ENCODE assay signal across 8 cellular contexts in genomic region chr6:16205377-16206144, GRCh38. TPM values are rescaled to one million over a fixed set of nuclear protein-coding genes. Genes with fewer than 3 reads are reported as not detected.
A peak's percentile ranks its signal among the peaks of the same experiment; 100 is the strongest.
DNase-seq lines count a peak whose midpoint lies in the region; ATAC-seq, FAIRE-seq and TF ChIP-seq lines count a peak whose summit lies in the region.

No MANE protein-coding gene starts in this region.

- no peak for TF ChIP-seq EP300 in K562 (IDR thresholded peaks at IDR 0.05; ENCODE audit: low read length)

- H3K4me2 ChIP-seq in DND-41 (ENCODE audit: insufficient read depth, low read length): no peak overlapping the region
- no peak overlapping the region for H3K4me2 ChIP-seq in K562 (ENCODE audit: insufficient read depth, low read length)

- H3K9ac ChIP-seq in DND-41 (ENCODE audit: low read depth, low read length) (no peak overlapping the region), K562 (ENCODE audit: insufficient read depth in 1 of 2, low read depth in 2 of 2, low read length in 2 of 2) (peak overlapping the region in 1 of 2 experiments; percentile 15; a peak in 1 of 4 replicates)

- no peaks in the 10 kb centered on the region for H3K9me3 Mint-ChIP-seq in effector memory CD8-positive, alpha-beta T cell

- H3K4me3 Mint-ChIP-seq in effector memory CD8-positive, alpha-beta T cell: no peak overlapping the region

- FAIRE-seq in K562 (lab: Jason Lieb, UNC): no peak

- H3K4me1 ChIP-seq in DND-41 (ENCODE audit: insufficient read depth, low read length): 0 out of 2 replicates have a peak, but pooled peaks cover 4% of the 10 kb centered on the region
- H3K4me1 ChIP-seq in K562 (replicated peaks in 1 of 2; ENCODE audit: control insufficient read depth in 2 of 2, insufficient read depth in 2 of 2, low read length in 2 of 2): peaks cover 8 to 14% of the 10 kb centered on the region in 2 experiments; a peak in 4 of 5 replicates

- intact Hi-C loops in K562 (cut with micrococcal nuclease): loop anchor here (1.0 to 10.0 kb wide), 4 partner anchors 72 to 951 kb away; partner anchors contain the start of gene MYLIP

- H3K27ac Mint-ChIP-seq in effector memory CD8-positive, alpha-beta T cell: no peak overlapping the region

- BruUV-seq in K562 (replicated peaks; lab: Mats Ljungman, UMichigan): no TSS peak

- H3K36me3 ChIP-seq in DND-41 (ENCODE audit: insufficient read depth, low read length): no peaks in the 10 kb centered on the region
- H3K36me3 ChIP-seq in K562 (ENCODE audit: control insufficient read depth, insufficient read depth, low read length): no peaks in the 10 kb centered on the region

- no peaks in the 10 kb centered on the region for H4K20me1 ChIP-seq in DND-41 (ENCODE audit: insufficient read depth, low read length)
- H4K20me1 ChIP-seq in K562 (replicated peaks; ENCODE audit: control insufficient read depth, insufficient read depth, low read length): no peaks in the 10 kb centered on the region

- H3K27me3 ChIP-seq in DND-41 (ENCODE audit: insufficient read depth, low read length, poor library complexity) (no peaks in the 10 kb centered on the region), K562 (ENCODE audit: control insufficient read depth in 2 of 2, insufficient read depth in 2 of 2, low read length in 2 of 2) (no peaks in the 10 kb centered on the region)

- no peaks in the 10 kb centered on the region for H3K36me3 Mint-ChIP-seq in effector memory CD8-positive, alpha-beta T cell (ENCODE audit: insufficient read depth)

- H3K27me3 Mint-ChIP-seq in effector memory CD8-positive, alpha-beta T cell: peaks cover 31 to 32% of the 10 kb centered on the region in 2 donors

- peaks cover 0 to 4% of the 10 kb centered on the region in 2 donors for H3K4me1 Mint-ChIP-seq in effector memory CD8-positive, alpha-beta T cell (ENCODE audit: low read depth in 2 of 2)

- in situ Hi-C loops in K562 (cut with MboI): no loop called here

- no peak overlapping the region for H2AFZ ChIP-seq in DND-41 (ENCODE audit: low read depth, low read length)
- peak overlapping the region; percentile 67 for H2AFZ ChIP-seq in K562 (ENCODE audit: low read depth, low read length)

- TF ChIP-seq CTCF in DND-41 (IDR thresholded peaks at IDR 0.05; ENCODE audit: borderline replicate concordance, extremely low read depth, low read length, poor library complexity, severe bottlenecking): no peak
- TF ChIP-seq CTCF in K562 (IDR thresholded peaks at IDR 0.05 in 2 of 3, conservative IDR thresholded peaks at IDR 0.05 in 1 of 3; ENCODE audit: insufficient read depth in 2 of 3, low read depth in 1 of 3, low read length in 3 of 3): no peak
- TF ChIP-seq CTCF in retinal pigment epithelial cell (conservative IDR thresholded peaks at IDR 0.05; ENCODE audit: low read depth, low read length): no peak

- DNase-seq in DND-41: no peak
- no peak for DNase-seq in K562 (ENCODE audit: extremely low read depth in 1 of 4, low spot score in 3 of 4)
- DNase-seq in retinal pigment epithelial cell (ENCODE audit: low read depth): peak; percentile 61
- DNase-seq in NCI-H1105 treated with DMSO at 0.1 percent for 48 hours (lab: John Stamatoyannopoulos, UW): no peak
- no peak for DNase-seq in effector memory CD8-positive, alpha-beta T cell
- DNase-seq in activated naive CD4-positive, alpha-beta T cell (lab: John Stamatoyannopoulos, UW): no peak

- H3K27ac ChIP-seq in DND-41 (ENCODE audit: low read length) (no peak overlapping the region), K562 (ENCODE audit: extremely low read depth, low read depth, low read length) (no peak overlapping the region)

- no peaks in the 10 kb centered on the region for H3K9me1 ChIP-seq in K562 (ENCODE audit: control insufficient read depth, insufficient read depth, low read length)

- H3K79me2 ChIP-seq in DND-41 (ENCODE audit: insufficient read depth, low read length) (no peaks in the 10 kb centered on the region), K562 (ENCODE audit: control insufficient read depth, insufficient read depth, low read length) (no peaks in the 10 kb centered on the region)

- POLR2A ChIA-PET in K562 (lab: Yijun Ruan, JAX): interaction anchor here (0.6 to 2.7 kb wide), 8 partner anchors 12 to 840 kb away, joined by 3 to 9 read pairs (median 4); no protein-coding TSS in a partner anchor

- TF ChIP-seq RAD21 in K562 (CRISPR knock-in tag; conservative IDR thresholded peaks at IDR 0.05 in 1 of 2, IDR thresholded peaks at IDR 0.05 in 1 of 2): no peak

- H3K9me3 ChIP-seq in DND-41 (ENCODE audit: insufficient read depth, low read length, severe bottlenecking) (no peaks in the 10 kb centered on the region), K562 (replicated peaks; ENCODE audit: control insufficient read depth, insufficient read depth, low read depth, low read length) (no peaks in the 10 kb centered on the region)

- 92% methylated on average over 4 of the region's 4 CpGs for WGBS in K562 (ENCODE audit: insufficient coverage, low coverage, missing lambda C conversion rate)

- CTCF ChIA-PET in K562 (lab: Yijun Ruan, JAX; ENCODE audit: low intra/inter-chr PET ratio): interaction anchor here (0.8 to 3.7 kb wide), 2 partner anchors 17 to 514 kb away, joined by 3 to 66 read pairs; no protein-coding TSS in a partner anchor

- TF ChIP-seq POLR2A in K562 (conservative IDR thresholded peaks at IDR 0.05): no peak

- H3K4me3 ChIP-seq in DND-41 (ENCODE audit: low read depth in 1 of 2, low read length in 2 of 2): no peak overlapping the region
- no peak overlapping the region for H3K4me3 ChIP-seq in K562
- H3K4me3 ChIP-seq in retinal pigment epithelial cell (ENCODE audit: low read length): no peak overlapping the region

- peak; percentile 22; the same call in 1 of the 3 replicates for ATAC-seq in DND-41 (ENCODE audit: insufficient read depth, low read depth)
- peak; percentile 89 for ATAC-seq in GM21367 (IDR thresholded peaks at IDR 0.05; ENCODE audit: unreplicated experiment)
- ATAC-seq in HG03520 (IDR thresholded peaks at IDR 0.05; ENCODE audit: unreplicated experiment): peak; percentile 87
- ATAC-seq in K562: peak; percentile 38
- ATAC-seq in effector memory CD8-positive, alpha-beta T cell (replicated peaks): no peak

TF ChIP-seq in K562, 482 proteins besides CTCF, POLR2A, EP300 and RAD21 (continues in another document):
- TF ChIP-seq NR2C2 (CRISPR knock-in tag; IDR thresholded peaks at IDR 0.05): no peak
- TF ChIP-seq NR2C2 (tag; IDR thresholded peaks at IDR 0.05): peak; percentile 66
- no peak for TF ChIP-seq TEAD4 (IDR thresholded peaks at IDR 0.05; ENCODE audit: low read length)
- TF ChIP-seq TEAD4 (CRISPR knock-in tag; IDR thresholded peaks at IDR 0.05; ENCODE audit: borderline replicate concordance): peak; percentile 71; the same call in 1 of the 2 replicates
- no peak for TF ChIP-seq GMEB1 (CRISPR knock-in tag; IDR thresholded peaks at IDR 0.05)
- TF ChIP-seq PHB (CRISPR knock-in tag; IDR thresholded peaks at IDR 0.05): no peak
- TF ChIP-seq HDAC6 (IDR thresholded peaks at IDR 0.05; ENCODE audit: low read depth, low read length): no peak
- TF ChIP-seq FOXA3 (CRISPR knock-in tag; conservative IDR thresholded peaks at IDR 0.05 in 1 of 2, IDR thresholded peaks at IDR 0.05 in 1 of 2): 0 out of 4 replicates have a peak, but pooled peaks of 1 of the 2 experiments have one; percentile 5
- TF ChIP-seq TEAD1 (CRISPR knock-in tag; IDR thresholded peaks at IDR 0.05): peak in 1 of 2 experiments; percentile 24; a peak in 1 of 4 replicates
- no peak for TF ChIP-seq ZFP36 (IDR thresholded peaks at IDR 0.05; ENCODE audit: low read depth, low read length, partially characterized antibody)
- TF ChIP-seq NFIC (IDR thresholded peaks at IDR 0.05): no peak
- TF ChIP-seq MED1 (CRISPR knock-in tag; IDR thresholded peaks at IDR 0.05; ENCODE audit: borderline replicate concordance): no peak
- TF ChIP-seq NR2C1 (IDR thresholded peaks at IDR 0.05): no peak
- TF ChIP-seq NR2C1 (tag; IDR thresholded peaks at IDR 0.05): peak; percentile 56; the same call in 1 of the 2 replicates
- peak; percentile 48; the same call in 1 of the 2 replicates for TF ChIP-seq GABPA (tag; conservative IDR thresholded peaks at IDR 0.05; ENCODE audit: low read depth)
- no peak for TF ChIP-seq RAD51 (IDR thresholded peaks at IDR 0.05; ENCODE audit: borderline replicate concordance, low read depth)
- no peak for TF ChIP-seq NFYB (IDR thresholded peaks at IDR 0.05; ENCODE audit: extremely low read depth, insufficient read length)

RNA-seq across cellular contexts. Expression of gene GMPR, which starts 32.8 kb away (rescaled TPM):
- 58.9 and 89.1 TPM in 2 replicates for total RNA-seq in K562 (2011; cell fraction: chromatin; rRNA removed; ENCODE audit: low replicate concordance)
- 52.6 and 53.0 TPM in 2 replicates for total RNA-seq in K562 (2011; cell fraction: nucleolus; rRNA removed)
- total RNA-seq in K562 (2011; cell fraction: nucleoplasm; rRNA removed): 58.1 and 58.7 TPM in 2 replicates
- total RNA-seq in K562 (2014; rRNA removed): 42.5 and 46.2 TPM in 2 replicates
- 34.1 and 34.6 TPM in 2 replicates for total RNA-seq in K562 (2014; rRNA removed; fragmentation: Illumina TruSeq; extraction: Trizol)
- 52.9 and 53.5 TPM in 2 replicates for total RNA-seq in K562 (2015; rRNA removed; fragmentation: Illumina TruSeq; extraction: Trizol)
- total RNA-seq in K562 (2021): 64.1 and 73.7 TPM in 2 replicates
- 66.7 and 72.1 TPM in 2 replicates for polyA plus RNA-seq in K562 (2011; rRNA removed)
- polyA plus RNA-seq in K562 (2011; cell fraction: cytosol; rRNA removed): 97.7 and 111 TPM in 2 replicates
- polyA plus RNA-seq in K562 (2011; cell fraction: nucleus; rRNA removed): 50.2 and 57.5 TPM in 2 replicates
- polyA plus RNA-seq in K562 (2012): 80.2 and 117 TPM in 2 replicates
- 83.7 and 85.6 TPM in 2 replicates for polyA plus RNA-seq in K562 (2014; fragmentation: Illumina TruSeq; extraction: Trizol)
- polyA plus RNA-seq in K562 (2014; fragmentation: Nextera tagmentation; extraction: Ambion mirVana): 10 to 100 TPM; 42.0 to 47.8 TPM
- 45.6 and 49.8 TPM in 2 replicates for polyA plus RNA-seq in K562 (2014; rRNA removed)
- polyA minus RNA-seq in K562 (2011; rRNA and poly(A)+ RNA removed): 82.0 and 85.1 TPM in 2 replicates
- 38.0 and 45.0 TPM in 2 replicates for polyA minus RNA-seq in K562 (2011; cell fraction: cytosol; rRNA and poly(A)+ RNA removed)
- polyA minus RNA-seq in K562 (2011; cell fraction: nucleus; rRNA and poly(A)+ RNA removed): 26.5 and 45.9 TPM in 2 replicates
